8 cellular contexts compared by ENCODE assay signal in the genomic region with DNA sequence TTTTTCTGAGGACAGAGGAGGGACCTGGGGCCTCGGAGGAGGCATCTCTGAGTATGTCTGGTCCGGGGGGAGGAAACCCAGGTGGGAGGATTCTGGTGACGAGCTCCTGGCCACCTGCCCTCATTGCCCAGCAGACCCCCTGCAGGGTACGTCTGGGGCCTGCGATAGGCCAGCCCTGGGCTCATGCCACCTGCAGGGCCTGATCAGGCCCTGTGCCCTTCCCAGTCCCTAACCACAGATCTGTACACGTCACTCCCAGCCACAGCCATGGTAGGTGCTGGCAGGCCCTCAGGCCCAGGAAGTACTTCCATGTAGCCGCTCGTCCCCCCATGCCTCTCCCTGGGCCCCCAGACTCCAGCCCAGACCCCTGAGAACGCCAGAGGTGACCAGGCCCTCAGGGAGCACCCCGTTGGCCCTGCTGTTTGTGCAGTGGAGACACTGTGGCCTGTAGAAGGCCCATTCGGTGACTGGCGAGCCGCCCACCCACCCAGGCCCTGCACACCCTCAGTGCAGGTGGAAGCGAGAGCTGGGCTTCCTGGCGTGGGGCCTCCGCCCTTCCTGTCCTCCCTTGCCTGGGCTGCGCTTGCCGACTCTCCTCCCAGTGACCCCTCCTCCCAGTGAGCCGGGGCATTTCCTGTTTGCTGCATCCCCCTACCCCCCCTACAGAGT. TPM values are rescaled to one million over a fixed set of nuclear protein-coding genes. Genes with fewer than 3 reads are reported as not detected.
DNase-seq lines count a peak whose midpoint lies in the region; ATAC-seq and TF ChIP-seq lines count a peak whose summit lies in the region.

No MANE protein-coding gene starts in this region.

- H3K4me1 ChIP-seq in right cardiac atrium (ENCODE audit: control insufficient read depth, insufficient read depth, low read length) (peaks cover 21% of the 10 kb centered on the region), thoracic aorta (ENCODE audit: control insufficient read depth in 1 of 2, low read depth in 2 of 2) (peaks cover 73 to 100% of the 10 kb centered on the region in 2 donors)

- 47% methylated on average over 19 of the region's 19 CpGs for WGBS in right cardiac atrium

- peak overlapping the region; percentile 60 for H3K4me3 Mint-ChIP-seq in activated T-cell treated with anti-CD3 and anti-CD28 coated beads, Interleukin-2, amount 50 U/mL, for 24 hours

- H3K27me3 ChIP-seq in right cardiac atrium (ENCODE audit: control insufficient read depth, insufficient read depth) (no peaks in the 10 kb centered on the region), thoracic aorta (replicated peaks; ENCODE audit: insufficient read depth) (no peaks in the 10 kb centered on the region)

- no peak overlapping the region for H3K4me3 ChIP-seq in right cardiac atrium (ENCODE audit: low read length)
- H3K4me3 ChIP-seq in thoracic aorta: peak overlapping the region; percentile 5

- peaks cover 47% of the 10 kb centered on the region for H3K4me1 Mint-ChIP-seq in activated T-cell treated with anti-CD3 and anti-CD28 coated beads, Interleukin-2, amount 50 U/mL, for 24 hours (ENCODE audit: low read depth)

- intact Hi-C loops in right cardiac atrium (cut with DNase I): no loop called here
- intact Hi-C loops in posterior cingulate gyrus (cut with DNase I): no loop called here

- ATAC-seq in right cardiac atrium (peak in 1 of 2 donors; percentile 28), thoracic aorta (ENCODE audit: insufficient number of reproducible peaks, low FRiP score, low read depth) (no peak)

- H3K27me3 Mint-ChIP-seq in activated T-cell treated with anti-CD3 and anti-CD28 coated beads, Interleukin-2, amount 50 U/mL, for 24 hours: no peaks in the 10 kb centered on the region

- no peaks in the 10 kb centered on the region for H3K36me3 ChIP-seq in thoracic aorta

- no peak for TF ChIP-seq CTCF in thoracic aorta (IDR thresholded peaks at IDR 0.05)

- DNase-seq in activated CD4-positive, alpha-beta T cell treated with anti-CD3 and anti-CD28 coated beads for 4 hours: peak; percentile 23 to 34
- no peak for DNase-seq in activated CD4-positive, alpha-beta T cell treated with anti-CD3 and anti-CD28 coated beads, Interleukin-2, amount 50 U/mL, for 4 hours
- DNase-seq in activated T-cell treated with anti-CD3 and anti-CD28 coated beads, Interleukin-2, amount 50 U/mL, for 24 hours: peak; percentile 63
- peak in 2 of 3 donors; percentile 82 to 83 for DNase-seq in right cardiac atrium
- DNase-seq in thoracic aorta (ENCODE audit: low spot score): no peak
- DNase-seq in posterior cingulate gyrus: no peak
- DNase-seq in SIG-M5 (lab: John Stamatoyannopoulos, UW): no peak
- no peak for DNase-seq in NCI-H748 (lab: John Stamatoyannopoulos, UW; ENCODE audit: unreplicated experiment)

- H3K36me3 Mint-ChIP-seq in activated T-cell treated with anti-CD3 and anti-CD28 coated beads, Interleukin-2, amount 50 U/mL, for 24 hours (ENCODE audit: low read depth): peaks cover 44% of the 10 kb centered on the region

- H3K9me3 ChIP-seq in right cardiac atrium (ENCODE audit: control insufficient read depth, low read length) (no peaks in the 10 kb centered on the region), thoracic aorta (no peaks in the 10 kb centered on the region)

- no peaks in the 10 kb centered on the region for H3K9me3 Mint-ChIP-seq in activated T-cell treated with anti-CD3 and anti-CD28 coated beads, Interleukin-2, amount 50 U/mL, for 24 hours

- H3K27ac ChIP-seq in right cardiac atrium (ENCODE audit: low read length): peak overlapping the region; percentile 5
- peak overlapping the region; percentile 47 to 71 for H3K27ac ChIP-seq in thoracic aorta

- H3K27ac Mint-ChIP-seq in activated T-cell treated with anti-CD3 and anti-CD28 coated beads, Interleukin-2, amount 50 U/mL, for 24 hours: peak overlapping the region; percentile 90

RNA-seq across cellular contexts. Expression of a gene that starts 5.7 kb away (rescaled TPM):
- total RNA-seq in right cardiac atrium (10 to 100 TPM; 36.2 to 46.4 (median 42.3) TPM), thoracic aorta (100 to 1,000 TPM; 124 to 162 TPM)
- 36.6 TPM for polyA plus RNA-seq in right cardiac atrium

RNA-seq across cellular contexts. Expression of a gene that starts 28.9 kb away (rescaled TPM):
- total RNA-seq in right cardiac atrium (100 to 1,000 TPM; 156 to 212 (median 188) TPM), thoracic aorta (10 to 100 TPM; 30.8 to 87.3 TPM)
- polyA plus RNA-seq in right cardiac atrium: 217 TPM

RNA-seq across cellular contexts. Expression of a gene that starts 57.8 kb away (rescaled TPM):
- total RNA-seq in right cardiac atrium (10 to 100 TPM; 74.6 to 88.5 (median 85.1) TPM), thoracic aorta (100 to 1,000 TPM; 218 to 320 TPM)
- polyA plus RNA-seq in right cardiac atrium: 201 TPM

Comparison
In these comparisons a context has a peak if more than half of its experiments do, and no peak if none do; other contexts are left out.
1. DNase-seq: peak in activated CD4-positive, alpha-beta T cell treated with anti-CD3 and anti-CD28 coated beads for 4 hours (2 of 2), activated T-cell treated with anti-CD3 and anti-CD28 coated beads, Interleukin-2, amount 50 U/mL, for 24 hours (single experiment) and right cardiac atrium (2 of 3); none in activated CD4-positive, alpha-beta T cell treated with anti-CD3 and anti-CD28 coated beads, Interleukin-2, amount 50 U/mL, for 4 hours (0 of 2), thoracic aorta (single experiment), posterior cingulate gyrus (0 of 10), SIG-M5 (single experiment) and NCI-H748 (single experiment).